In genomic region chr1:109397451-109398342, GRCh38 we compare ENCODE assay signal across 8 cellular contexts. TPM values are rescaled to one million over a fixed set of nuclear protein-coding genes. Genes with fewer than 3 reads are reported as not detected.
DNase-seq lines count a peak whose midpoint lies in the region; ATAC-seq, FAIRE-seq and TF ChIP-seq lines count a peak whose summit lies in the region.

Gene SORT1, minus strand, starts transcription at chr1:109397918. Its CDS starts 26 bp downstream, at chr1:109397892.

- H3K4me1 ChIP-seq in pancreas (peaks cover 4 to 39% (median 11%) of the 10 kb centered on the region in 3 donors), thyroid gland (peaks cover 25 to 35% of the 10 kb centered on the region in 2 donors)

- H3K36me3 ChIP-seq in pancreas (peaks cover 0 to 4% (median 0%) of the 10 kb centered on the region in 3 donors), thyroid gland (peaks cover 8 to 11% of the 10 kb centered on the region in 2 donors)

- ATAC-seq in pancreas: peak; percentile 94 to 96 (median 96)

- H3K4me3 ChIP-seq in HFF-Myc (replicated peaks; ENCODE audit: low read depth, low read length) (peak within 1 kb of the TSS; percentile 40), pancreas (peak within 1 kb of the TSS; percentile 46 to 73 (median 64)), thyroid gland (replicated peaks in 1 of 3) (peak within 1 kb of the TSS in 2 of 3 donors; percentile 48)

- intact Hi-C loops in cardiac septum (cut with DNase I): loop anchor here (2.0 to 5.0 kb wide), 3 partner anchors 40 to 135 kb away; partner anchors contain the start of gene MYBPHL
- intact Hi-C loops in pancreas (cut with DNase I): loop anchor here in 2 of 3 donors (5.0 to 10.0 kb wide), 2 partner anchors 123 to 135 kb away; no protein-coding TSS in a partner anchor
- intact Hi-C loops in thyroid gland (cut with DNase I): loop anchor here (5.0 kb wide), 1 partner anchor 115 kb away; the partner anchor contains the start of gene PSRC1

- no peak for FAIRE-seq in pancreas (lab: Jason Lieb, UNC)

- WGBS in pancreas, 2 donors: 0% methylated on average over 71 to 121 of the region's 121 CpGs
- WGBS in thyroid gland, 2 donors: 0 to 1% methylated on average over 25 to 28 of the region's 121 CpGs

- no peaks in the 10 kb centered on the region for H3K27me3 ChIP-seq in pancreas
- H3K27me3 ChIP-seq in thyroid gland: no peaks in the 10 kb centered on the region

- H3K9me3 ChIP-seq in pancreas: no peaks in the 10 kb centered on the region
- H3K9me3 ChIP-seq in thyroid gland: no peaks in the 10 kb centered on the region

- peak; percentile 44 to 93 for TF ChIP-seq POLR2A in thyroid gland (IDR thresholded peaks at IDR 0.05)

- DNase-seq in EL (peak; percentile 93), HFF-Myc (ENCODE audit: extremely low read depth, low read depth) (peak; percentile 43), NCI-H1417 (lab: John Stamatoyannopoulos, UW) (peak; percentile 93 to 97 (median 95)), T-helper 1 cell (peak; percentile 15 to 47 (median 20)), amniotic epithelial cell (ENCODE audit: low read depth) (peak; percentile 88), cardiac septum (ENCODE audit: low spot score) (peak; percentile 93), pancreas (peak; percentile 74 to 92 (median 82)), thyroid gland (peak; percentile 87 to 88)

- TF ChIP-seq CTCF in HFF-Myc (IDR thresholded peaks at IDR 0.05; ENCODE audit: low read depth, low read length, missing control alignments): peak; percentile 1
- no peak for TF ChIP-seq CTCF in pancreas (IDR thresholded peaks at IDR 0.05)
- peak in 1 of 6 experiments; percentile 24 for TF ChIP-seq CTCF in thyroid gland (IDR thresholded peaks at IDR 0.05)

- H3K27ac ChIP-seq in pancreas: peak within 1 kb of the TSS in 3 of 4 donors; percentile 34 to 46 (median 39)
- H3K27ac ChIP-seq in thyroid gland: peak within 1 kb of the TSS; percentile 88 to 96 (median 94)

RNA-seq across cellular contexts. Expression of gene SORT1, which starts in this region (rescaled TPM):
- total RNA-seq in cardiac septum: 184 TPM
- total RNA-seq in pancreas: 10 to 100 TPM; 22.9 to 60.7 (median 30.7) TPM
- polyA plus RNA-seq in pancreas: 10 to 100 TPM; 10.4 to 14.9 TPM
- total RNA-seq in thyroid gland: 100 to 1,000 TPM in 3 of 4 donors, 10 to 100 TPM in 1; 65.7 to 152 (median 137) TPM

Comparison
In these comparisons a context has a peak if more than half of its experiments do, and no peak if none do; other contexts are left out.
1. Peak in every context shown above with its lines: DNase-seq, ATAC-seq, H3K4me3 ChIP-seq and H3K27ac ChIP-seq.
2. DNase-seq: peak in every context shown above with its lines; median percentile 95 in NCI-H1417; 93 in EL; 93 in cardiac septum; 88 in amniotic epithelial cell; 88 in thyroid gland; 82 in pancreas; 43 in HFF-Myc; 20 in T-helper 1 cell.